ENCODE assay signal across 13 cellular contexts in genomic region chr13:39510296-39510695, GRCh38.
A peak's percentile ranks its signal among the peaks of the same experiment; 100 is the strongest.
DNase-seq lines count a peak whose midpoint lies in the region; ATAC-seq and TF ChIP-seq lines count a peak whose summit lies in the region.
"Had no signal": no experiment of that assay in that cellular context is flagged by ENCODE, and none has a peak within 500 bp of the region (broad histone marks: within the 10 kb centered on the region; RNA-seq: fewer than 3 reads in every experiment).

No MANE protein-coding gene starts in this region.

- no peaks in the 10 kb centered on the region for H4K20me1 ChIP-seq in SK-N-SH (ENCODE audit: insufficient read depth)

- ATAC-seq in GM19463 (IDR thresholded peaks at IDR 0.05; ENCODE audit: unreplicated experiment): peak; percentile 94
- peak; percentile 88 for ATAC-seq in HG03097 (IDR thresholded peaks at IDR 0.05; ENCODE audit: low FRiP score, unreplicated experiment)
- ATAC-seq: activated CD8-positive, alpha-beta T cell treated with anti-CD3 and anti-CD28 coated beads for 36 hours had no signal

- no peak overlapping the region for H3K4me3 Mint-ChIP-seq in activated CD4-positive, alpha-beta T cell treated with anti-CD3 and anti-CD28 coated beads, Interleukin-2, amount 10 ng/mL, durations not matched to agents 24 days and 14 days
- H3K4me3 Mint-ChIP-seq: activated CD8-positive, alpha-beta T cell treated with anti-CD3 and anti-CD28 coated beads for 36 hours; B cell had no signal

- POLR2A ChIA-PET in SK-N-SH (lab: Yijun Ruan, JAX): no interaction called here

- no peak overlapping the region for H3K9ac ChIP-seq in SK-N-SH

- H3F3A ChIP-seq in SK-N-SH (replicated peaks; ENCODE audit: insufficient read depth): no peaks in the 10 kb centered on the region

- DNase-seq in GM06990 (ENCODE audit: extremely low read depth, insufficient read length) (peak; percentile 1), NCI-H748 treated with DMSO at 0.1 percent for 48 hours (lab: John Stamatoyannopoulos, UW) (peak; percentile 95), SK-N-SH (no peak), DMS53 (lab: John Stamatoyannopoulos, UW) (no peak)
- DNase-seq in activated CD4-positive, alpha-beta T cell treated with anti-CD3 and anti-CD28 coated beads, Interleukin-2, amount 10 ng/mL, durations not matched to agents 24 days and 14 days: no peak
- no peak for DNase-seq in stimulated activated CD4-positive, alpha-beta T cell treated with anti-CD3 and anti-CD28 coated beads, Interleukin-15, amount 100 ng/mL, for 24 hours
- DNase-seq: activated CD8-positive, alpha-beta T cell treated with anti-CD3 and anti-CD28 coated beads for 36 hours; stimulated activated CD4-positive, alpha-beta T cell treated with anti-CD3 and anti-CD28 coated beads, Interleukin-2, amount 100 ng/mL, for 24 hours had no signal

- peaks cover 6 to 17% of the 10 kb centered on the region in 2 experiments; a peak in 2 of 4 replicates for H3K4me1 ChIP-seq in SK-N-SH (ENCODE audit: control insufficient read depth in 1 of 2, insufficient read depth in 2 of 2, low read depth in 1 of 2, low read length in 1 of 2)

- TF ChIP-seq CTCF in GM06990 (IDR thresholded peaks at IDR 0.05; ENCODE audit: insufficient read depth, low read length, poor library complexity, severe bottlenecking) (no peak), SK-N-SH (IDR thresholded peaks at IDR 0.05) (no peak)

- H3K4me3 ChIP-seq in GM06990 (replicated peaks; ENCODE audit: low read depth, low read length) (no peak overlapping the region), SK-N-SH (ENCODE audit: low read depth in 2 of 2, low read length in 1 of 2) (no peak overlapping the region)
- H3K4me3 ChIP-seq: SK-N-MC, suprapubic skin had no signal

- H3K27ac Mint-ChIP-seq in activated CD4-positive, alpha-beta T cell treated with anti-CD3 and anti-CD28 coated beads, Interleukin-2, amount 10 ng/mL, durations not matched to agents 24 days and 14 days: no peak overlapping the region
- H3K27ac Mint-ChIP-seq: activated CD8-positive, alpha-beta T cell treated with anti-CD3 and anti-CD28 coated beads for 36 hours; B cell had no signal

- no peak overlapping the region for H2AFZ ChIP-seq in SK-N-SH (ENCODE audit: low read depth)

- H3K9me2 ChIP-seq in SK-N-SH: no peaks in the 10 kb centered on the region

- H3K79me2 ChIP-seq in SK-N-SH (ENCODE audit: insufficient read depth): 0 out of 2 replicates have a peak, but pooled peaks cover 3% of the 10 kb centered on the region

- WGBS in SK-N-SH (ENCODE audit: low lambda C conversion rate): 100% methylated on average over 1 of the region's 1 CpG

- no peak overlapping the region for H3K4me2 ChIP-seq in SK-N-SH

- intact Hi-C loops in activated CD4-positive, alpha-beta T cell treated with anti-CD3 and anti-CD28 coated beads, Interleukin-2, amount 10 ng/mL, durations not matched to agents 24 days and 14 days (cut with micrococcal nuclease): no loop called here

- TF ChIP-seq EP300 in SK-N-SH (IDR thresholded peaks at IDR 0.05; ENCODE audit: borderline replicate concordance in 1 of 2, low read depth in 1 of 2, low read length in 1 of 2): no peak

- H3K36me3 Mint-ChIP-seq in activated CD4-positive, alpha-beta T cell treated with anti-CD3 and anti-CD28 coated beads, Interleukin-2, amount 10 ng/mL, durations not matched to agents 24 days and 14 days (ENCODE audit: low read depth): no peaks in the 10 kb centered on the region

- no peaks in the 10 kb centered on the region for H3K36me3 ChIP-seq in GM06990 (ENCODE audit: control insufficient read depth, insufficient read depth, low read length)
- H3K36me3 ChIP-seq in SK-N-SH (replicated peaks in 1 of 2; ENCODE audit: control insufficient read depth in 1 of 2, insufficient read depth in 2 of 2, low read length in 1 of 2): no peaks in the 10 kb centered on the region
- H3K36me3 ChIP-seq: suprapubic skin had no signal

- no peak overlapping the region for H3K27ac ChIP-seq in SK-N-SH (ENCODE audit: low read depth in 2 of 2, low read length in 1 of 2)
- H3K27ac ChIP-seq: SK-N-MC, suprapubic skin had no signal

- CTCF ChIA-PET in SK-N-SH (lab: Yijun Ruan, JAX): interaction anchor here (0.7 kb wide), 1 partner anchor 45 kb away, joined by 3 read pairs; no protein-coding TSS in a partner anchor

- H3K9me3 Mint-ChIP-seq in activated CD4-positive, alpha-beta T cell treated with anti-CD3 and anti-CD28 coated beads, Interleukin-2, amount 10 ng/mL, durations not matched to agents 24 days and 14 days: no peaks in the 10 kb centered on the region
- H3K9me3 Mint-ChIP-seq: activated CD8-positive, alpha-beta T cell treated with anti-CD3 and anti-CD28 coated beads for 36 hours had no signal

- H3K27me3 Mint-ChIP-seq in activated CD4-positive, alpha-beta T cell treated with anti-CD3 and anti-CD28 coated beads, Interleukin-2, amount 10 ng/mL, durations not matched to agents 24 days and 14 days: peaks cover 2% of the 10 kb centered on the region
- H3K27me3 Mint-ChIP-seq: B cell had no signal

- TF ChIP-seq RAD21 in SK-N-SH (IDR thresholded peaks at IDR 0.05; ENCODE audit: low read length): no peak

- H3K27me3 ChIP-seq in GM06990 (replicated peaks; ENCODE audit: control insufficient read depth, insufficient read depth, low read length) (no peaks in the 10 kb centered on the region), SK-N-SH (ENCODE audit: insufficient read depth) (no peaks in the 10 kb centered on the region)
- H3K27me3 ChIP-seq: suprapubic skin had no signal

- no peaks in the 10 kb centered on the region for H3K9me3 ChIP-seq in SK-N-SH
- H3K9me3 ChIP-seq: suprapubic skin had no signal

- no peaks in the 10 kb centered on the region for H3K4me1 Mint-ChIP-seq in activated CD4-positive, alpha-beta T cell treated with anti-CD3 and anti-CD28 coated beads, Interleukin-2, amount 10 ng/mL, durations not matched to agents 24 days and 14 days
- H3K4me1 Mint-ChIP-seq: B cell had no signal

TF ChIP-seq in SK-N-SH, 30 proteins besides CTCF, POLR2A, EP300 and RAD21 (continues in another document):
- TF ChIP-seq IRF3 (IDR thresholded peaks at IDR 0.05; ENCODE audit: low read depth, low read length): no peak
- TF ChIP-seq TEAD4 (IDR thresholded peaks at IDR 0.05; ENCODE audit: borderline replicate concordance, insufficient read depth): no peak
- no peak for TF ChIP-seq FOXM1 (IDR thresholded peaks at IDR 0.05; ENCODE audit: low read depth)
- TF ChIP-seq REST (IDR thresholded peaks at IDR 0.05; ENCODE audit: low read depth, low read length): no peak
- no peak for TF ChIP-seq MAX (IDR thresholded peaks at IDR 0.05; ENCODE audit: low read depth)
- TF ChIP-seq TCF12 (IDR thresholded peaks at IDR 0.05): no peak
- no peak for TF ChIP-seq RFX5 (IDR thresholded peaks at IDR 0.05; ENCODE audit: low read length)
- no peak for TF ChIP-seq SMC3 (IDR thresholded peaks at IDR 0.05; ENCODE audit: low read depth, low read length)
- TF ChIP-seq RXRA (IDR thresholded peaks at IDR 0.05; ENCODE audit: borderline replicate concordance, low read depth): no peak
- no peak for TF ChIP-seq SIN3A (IDR thresholded peaks at IDR 0.05; ENCODE audit: borderline replicate concordance, low read depth, low read length)
- TF ChIP-seq MXI1 (IDR thresholded peaks at IDR 0.05; ENCODE audit: low read depth, low read length): no peak
- no peak for TF ChIP-seq PBX3 (IDR thresholded peaks at IDR 0.05)
- no peak for TF ChIP-seq GATA2 (CRISPR knock-in tag; IDR thresholded peaks at IDR 0.05)

Comparison
In these comparisons a context has a peak if more than half of its experiments do, and no peak if none do; other contexts are left out.
1. DNase-seq: peak in GM06990 (single experiment) and NCI-H748 treated with DMSO at 0.1 percent for 48 hours (single experiment); none in activated CD4-positive, alpha-beta T cell treated with anti-CD3 and anti-CD28 coated beads, Interleukin-2, amount 10 ng/mL, durations not matched to agents 24 days and 14 days (single experiment), SK-N-SH (single experiment), stimulated activated CD4-positive, alpha-beta T cell treated with anti-CD3 and anti-CD28 coated beads, Interleukin-15, amount 100 ng/mL, for 24 hours (single experiment) and DMS53 (single experiment).